11 cellular contexts compared by ENCODE assay signal in genomic region chr16:18347742-18348141, GRCh38. TPM values are rescaled to one million over a fixed set of nuclear protein-coding genes. Genes with fewer than 3 reads are reported as not detected.
DNase-seq lines count a peak whose midpoint lies in the region; ATAC-seq, FAIRE-seq and TF ChIP-seq lines count a peak whose summit lies in the region.
"Not testable (repeated sequence)": the region's sequence is repeated elsewhere in the genome, so short reads cannot be mapped to it uniquely, and the experiment has no call there.
"Had no signal": no experiment of that assay in that cellular context is flagged by ENCODE, and none has a peak within 500 bp of the region (broad histone marks: within the 10 kb centered on the region; RNA-seq: fewer than 3 reads in every experiment).

No MANE protein-coding gene starts in this region.

- TF ChIP-seq RAD21 in HepG2 (CRISPR knock-in tag; IDR thresholded peaks at IDR 0.05), result not testable (repeated sequence)

- in situ Hi-C loops in HepG2 (cut with HindIII; ENCODE audit: extremely low pct_ligation_motif_present, low pct_unique_long_range_greater_than_20kb), result not testable (repeated sequence)

- not testable (repeated sequence) for H3K4me1 ChIP-seq in heart left ventricle; HepG2 (ENCODE audit: insufficient read depth, low read length); prostate gland (replicated peaks)

- not testable (repeated sequence) for ATAC-seq in activated naive CD8-positive, alpha-beta T cell treated with anti-CD3 and anti-CD28 coated beads, Interleukin-2, amount 10 ng/mL, durations not matched to agents 7 days and 5 days (ENCODE audit: low read depth); heart left ventricle; HepG2

- not testable (repeated sequence) for H3K9me3 Mint-ChIP-seq in activated CD4-positive, alpha-beta T cell treated with anti-CD3 and anti-CD28 coated beads, Interleukin-2, amount 10 ng/mL, durations not matched to agents 24 days and 14 days; activated naive CD8-positive, alpha-beta T cell treated with anti-CD3 and anti-CD28 coated beads, Interleukin-2, amount 10 ng/mL, durations not matched to agents 7 days and 5 days; type B pancreatic cell

- H3K4me3 Mint-ChIP-seq in activated CD4-positive, alpha-beta T cell treated with anti-CD3 and anti-CD28 coated beads, Interleukin-2, amount 10 ng/mL, durations not matched to agents 24 days and 14 days; activated naive CD8-positive, alpha-beta T cell treated with anti-CD3 and anti-CD28 coated beads, Interleukin-2, amount 10 ng/mL, durations not matched to agents 7 days and 5 days; type B pancreatic cell: not testable (repeated sequence)

- DNase-seq in activated CD4-positive, alpha-beta T cell treated with anti-CD3 and anti-CD28 coated beads, Interleukin-2, amount 10 ng/mL, durations not matched to agents 24 days and 14 days, result peak; percentile 45
- peak; percentile 21 for DNase-seq in activated naive CD8-positive, alpha-beta T cell treated with anti-CD3 and anti-CD28 coated beads, Interleukin-2, amount 10 ng/mL, durations not matched to agents 7 days and 5 days
- DNase-seq in heart left ventricle (peak in 3 of 5 donors; percentile 5 to 49 (median 8)), prostate gland (ENCODE audit: low spot score) (peak; percentile 3), type B pancreatic cell (ENCODE audit: extremely low spot score, unreplicated experiment) (peak; percentile 42)
- not testable (repeated sequence) for DNase-seq in HepG2 (ENCODE audit: low spot score)
- peak; percentile 1 for DNase-seq in stimulated activated CD8-positive, alpha-beta memory T cell treated with anti-CD3 and anti-CD28 coated beads, Interleukin-4, amount 100 ng/mL, for 48 hours

- H3K9ac ChIP-seq in HepG2 (ENCODE audit: insufficient read depth, low read depth, low read length), result not testable (repeated sequence)

- WGBS in heart left ventricle, 4 donors, result 70 to 80% methylated on average over 1 to 4 of the region's 22 CpGs; no CpG with 5 or more reads in 2 of the 4 donors
- WGBS in HepG2 (ENCODE audit: low lambda C conversion rate), result 69% methylated on average over 8 of the region's 22 CpGs
- 87% methylated on average over 3 of the region's 22 CpGs for WGBS in prostate gland

- POLR2A ChIA-PET in activated naive CD8-positive, alpha-beta T cell treated with anti-CD3 and anti-CD28 coated beads, Interleukin-2, amount 10 ng/mL, durations not matched to agents 7 days and 5 days (lab: Charles Lee); HepG2 (lab: Yijun Ruan, JAX): not testable (repeated sequence)

- H3K27ac ChIP-seq in heart left ventricle; HepG2 (ENCODE audit: extremely low read length, insufficient read depth, low read length); prostate gland: not testable (repeated sequence)

- H2AFZ ChIP-seq in HepG2 (ENCODE audit: low read length), result not testable (repeated sequence)

- H3K79me2 ChIP-seq in HepG2 (ENCODE audit: insufficient read depth, low read length), result not testable (repeated sequence)

- not testable (repeated sequence) for H3K9me3 ChIP-seq in heart left ventricle; HepG2 (ENCODE audit: low read length); prostate gland

- H3K4me2 ChIP-seq in HepG2 (ENCODE audit: low read depth, low read length), result not testable (repeated sequence)

- H3K4me3 ChIP-seq in heart left ventricle; HepG2 (replicated peaks in 1 of 3; ENCODE audit: insufficient read depth in 1 of 3, low read depth in 2 of 3, low read length in 3 of 3); prostate gland: not testable (repeated sequence)

- H3K36me3 Mint-ChIP-seq in activated CD4-positive, alpha-beta T cell treated with anti-CD3 and anti-CD28 coated beads, Interleukin-2, amount 10 ng/mL, durations not matched to agents 24 days and 14 days (ENCODE audit: low read depth); activated naive CD8-positive, alpha-beta T cell treated with anti-CD3 and anti-CD28 coated beads, Interleukin-2, amount 10 ng/mL, durations not matched to agents 7 days and 5 days; type B pancreatic cell: not testable (repeated sequence)

- not testable (repeated sequence) for TF ChIP-seq POLR2A in heart left ventricle (IDR thresholded peaks at IDR 0.05); HepG2 (IDR thresholded peaks at IDR 0.05; ENCODE audit: insufficient read depth in 1 of 2, low read depth in 2 of 2, low read length in 2 of 2); prostate gland (IDR thresholded peaks at IDR 0.05)

- not testable (repeated sequence) for H3K27ac Mint-ChIP-seq in activated CD4-positive, alpha-beta T cell treated with anti-CD3 and anti-CD28 coated beads, Interleukin-2, amount 10 ng/mL, durations not matched to agents 24 days and 14 days; activated naive CD8-positive, alpha-beta T cell treated with anti-CD3 and anti-CD28 coated beads, Interleukin-2, amount 10 ng/mL, durations not matched to agents 7 days and 5 days; type B pancreatic cell

- not testable (repeated sequence) for H3K4me1 Mint-ChIP-seq in activated CD4-positive, alpha-beta T cell treated with anti-CD3 and anti-CD28 coated beads, Interleukin-2, amount 10 ng/mL, durations not matched to agents 24 days and 14 days; activated naive CD8-positive, alpha-beta T cell treated with anti-CD3 and anti-CD28 coated beads, Interleukin-2, amount 10 ng/mL, durations not matched to agents 7 days and 5 days; type B pancreatic cell (ENCODE audit: unreplicated experiment)

- not testable (repeated sequence) for H3K27me3 Mint-ChIP-seq in activated CD4-positive, alpha-beta T cell treated with anti-CD3 and anti-CD28 coated beads, Interleukin-2, amount 10 ng/mL, durations not matched to agents 24 days and 14 days; activated naive CD8-positive, alpha-beta T cell treated with anti-CD3 and anti-CD28 coated beads, Interleukin-2, amount 10 ng/mL, durations not matched to agents 7 days and 5 days; type B pancreatic cell

- intact Hi-C loops in activated CD4-positive, alpha-beta T cell treated with anti-CD3 and anti-CD28 coated beads, Interleukin-2, amount 10 ng/mL, durations not matched to agents 24 days and 14 days (cut with micrococcal nuclease); heart left ventricle (cut with DNase I); HepG2 (cut with micrococcal nuclease; ENCODE audit: unreplicated experiment); prostate gland (cut with DNase I): not testable (repeated sequence)

- not testable (repeated sequence) for TF ChIP-seq CTCF in heart left ventricle (IDR thresholded peaks at IDR 0.05); HepG2 (CRISPR knock-in tag; IDR thresholded peaks at IDR 0.05); prostate gland (IDR thresholded peaks at IDR 0.05); type B pancreatic cell (conservative IDR thresholded peaks at IDR 0.05)

- H3K27me3 ChIP-seq in heart left ventricle; HepG2 (ENCODE audit: control insufficient read depth in 1 of 2, insufficient read depth in 2 of 2, low read length in 2 of 2); prostate gland (replicated peaks; ENCODE audit: insufficient read depth): not testable (repeated sequence)

- TF ChIP-seq EP300 in HepG2 (IDR thresholded peaks at IDR 0.05; ENCODE audit: low read depth in 2 of 2, low read length in 2 of 2); HepG2 (CRISPR knock-in tag; IDR thresholded peaks at IDR 0.05; ENCODE audit: borderline replicate concordance): not testable (repeated sequence)

- CTCF ChIA-PET in HepG2 (lab: Yijun Ruan, JAX; ENCODE audit: low intra/inter-chr PET ratio, low total read pairs), result not testable (repeated sequence)

- H3K36me3 ChIP-seq in heart left ventricle; HepG2 (replicated peaks in 1 of 2; ENCODE audit: control insufficient read depth in 1 of 2, insufficient read depth in 2 of 2, low read length in 2 of 2); prostate gland: not testable (repeated sequence)

- FAIRE-seq in HepG2 (lab: Jason Lieb, UNC), result not testable (repeated sequence)

- not testable (repeated sequence) for H4K20me1 ChIP-seq in HepG2 (ENCODE audit: insufficient read depth, low read length)

- TSS peak; percentile 53 for BruUV-seq in HepG2 (replicated peaks; lab: Mats Ljungman, UMichigan)

RNA-seq across cellular contexts. Expression of gene NPIPA8, which starts 11.2 kb away (rescaled TPM):
- 0.54 and 0.88 TPM in 2 replicates for total RNA-seq in activated CD4-positive, alpha-beta T cell treated with anti-CD3 and anti-CD28 coated beads, Interleukin-2, amount 10 ng/mL, durations not matched to agents 24 days and 14 days
- 10 to 100 TPM; 16.0 to 18.8 TPM for total RNA-seq in activated naive CD8-positive, alpha-beta T cell treated with anti-CD3 and anti-CD28 coated beads, Interleukin-2, amount 10 ng/mL, durations not matched to agents 7 days and 5 days
- total RNA-seq in heart left ventricle (10 to 100 TPM in 1 of 9 donors, under 1 TPM in 5, not detected in 3; 0.19 to 13.9 (median 0.32) TPM), HepG2 (2016; rRNA removed; fragmentation: Illumina TruSeq; extraction: Trizol) (0.24 TPM in 2 replicates), prostate gland (1 to 10 TPM in 1 of 2 donors, not detected in 1; 3.2 TPM), type B pancreatic cell (ENCODE audit: low replicate concordance) (0.31 TPM in 1 of 2 replicates, not detected in the other)
- polyA plus RNA-seq in heart left ventricle (1 to 10 TPM in 1 of 2 donors, not detected in 1; 4.4 TPM), HepG2 (2011; rRNA removed) (0.34 and 0.38 TPM in 2 replicates)
- 0.71 TPM in 2 replicates for total RNA-seq in HepG2 (2016; cell fraction: cytosol; rRNA removed; fragmentation: Illumina TruSeq; extraction: Trizol; ENCODE audit: low read depth)
- total RNA-seq in HepG2 (2016; cell fraction: insoluble cytoplasmic fraction; rRNA removed; fragmentation: Illumina TruSeq; extraction: Trizol), result 0.19 and 0.41 TPM in 2 replicates
- total RNA-seq in HepG2 (2016; cell fraction: membrane; rRNA removed; fragmentation: Illumina TruSeq; extraction: Trizol), result 0.25 and 0.38 TPM in 2 replicates
- total RNA-seq in HepG2 (2016; cell fraction: nucleus; rRNA removed; fragmentation: Illumina TruSeq; extraction: Trizol), result 0.25 and 1.1 TPM in 2 replicates
- polyA plus RNA-seq in HepG2 (2011; cell fraction: cytosol; rRNA removed), result 12.0 and 19.0 TPM in 2 replicates
- polyA plus RNA-seq in HepG2 (2011; cell fraction: nucleus; rRNA removed), result 0.85 and 1.4 TPM in 2 replicates
- polyA plus RNA-seq in HepG2 (2012), result 0.35 and 0.57 TPM in 2 replicates
- polyA plus RNA-seq in HepG2 (2016; cell fraction: cytosol; fragmentation: Illumina TruSeq; extraction: Trizol; ENCODE audit: low read depth), result 0.77 TPM in 1 of 2 replicates, not detected in the other
- 0.47 TPM in 1 of 2 replicates, not detected in the other for polyA plus RNA-seq in HepG2 (2016; cell fraction: insoluble cytoplasmic fraction; fragmentation: Illumina TruSeq; extraction: Trizol; ENCODE audit: low read depth)
- polyA plus RNA-seq in HepG2 (2016; cell fraction: membrane; fragmentation: Illumina TruSeq; extraction: Trizol; ENCODE audit: low read depth), result 0.13 and 0.27 TPM in 2 replicates
- 1.2 and 2.4 TPM in 2 replicates for polyA plus RNA-seq in HepG2 (2016; cell fraction: nucleus; fragmentation: Illumina TruSeq; extraction: Trizol; ENCODE audit: insufficient read depth, low read depth)
- polyA minus RNA-seq in HepG2 (2011; rRNA and poly(A)+ RNA removed; ENCODE audit: low replicate concordance), result 0.22 and 0.23 TPM in 2 replicates
- polyA minus RNA-seq in HepG2 (2011; cell fraction: cytosol; rRNA and poly(A)+ RNA removed), result 0.49 TPM in 1 of 2 replicates, not detected in the other
- polyA minus RNA-seq in HepG2 (2011; cell fraction: nucleus; rRNA and poly(A)+ RNA removed), result 0.50 and 1.5 TPM in 2 replicates
- total RNA-seq: CD4-positive, CD25-positive, alpha-beta regulatory T cell; GM12878; H7; HT1080 had no signal
